In the genomic region with DNA sequence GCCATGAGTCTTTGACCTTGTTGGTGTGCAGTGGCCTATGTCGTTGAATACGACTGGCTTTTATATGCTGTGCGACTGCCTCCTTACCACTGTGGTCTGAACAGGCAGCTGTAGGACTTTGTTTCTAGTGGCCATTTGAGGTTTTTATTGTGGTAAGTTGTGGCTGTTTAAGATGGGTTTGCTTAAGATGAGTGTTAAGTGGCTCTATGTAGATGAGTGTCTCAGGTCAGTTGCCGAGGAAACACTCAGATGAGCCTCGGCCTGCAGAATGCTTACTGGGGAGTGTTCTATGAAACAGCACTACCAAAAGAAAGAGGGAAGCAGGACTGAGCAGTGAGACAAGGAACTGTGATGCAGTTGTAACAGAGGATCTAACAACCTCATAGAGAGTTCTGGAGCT, we compare ENCODE assay signal across 1 cellular context.
TF ChIP-seq lines count a peak whose summit lies in the region.

No MANE protein-coding gene starts in this region.

TF ChIP-seq in GM23338, 12 proteins besides CTCF, POLR2A, EP300 and RAD21:
- TF ChIP-seq, protein P1, sequence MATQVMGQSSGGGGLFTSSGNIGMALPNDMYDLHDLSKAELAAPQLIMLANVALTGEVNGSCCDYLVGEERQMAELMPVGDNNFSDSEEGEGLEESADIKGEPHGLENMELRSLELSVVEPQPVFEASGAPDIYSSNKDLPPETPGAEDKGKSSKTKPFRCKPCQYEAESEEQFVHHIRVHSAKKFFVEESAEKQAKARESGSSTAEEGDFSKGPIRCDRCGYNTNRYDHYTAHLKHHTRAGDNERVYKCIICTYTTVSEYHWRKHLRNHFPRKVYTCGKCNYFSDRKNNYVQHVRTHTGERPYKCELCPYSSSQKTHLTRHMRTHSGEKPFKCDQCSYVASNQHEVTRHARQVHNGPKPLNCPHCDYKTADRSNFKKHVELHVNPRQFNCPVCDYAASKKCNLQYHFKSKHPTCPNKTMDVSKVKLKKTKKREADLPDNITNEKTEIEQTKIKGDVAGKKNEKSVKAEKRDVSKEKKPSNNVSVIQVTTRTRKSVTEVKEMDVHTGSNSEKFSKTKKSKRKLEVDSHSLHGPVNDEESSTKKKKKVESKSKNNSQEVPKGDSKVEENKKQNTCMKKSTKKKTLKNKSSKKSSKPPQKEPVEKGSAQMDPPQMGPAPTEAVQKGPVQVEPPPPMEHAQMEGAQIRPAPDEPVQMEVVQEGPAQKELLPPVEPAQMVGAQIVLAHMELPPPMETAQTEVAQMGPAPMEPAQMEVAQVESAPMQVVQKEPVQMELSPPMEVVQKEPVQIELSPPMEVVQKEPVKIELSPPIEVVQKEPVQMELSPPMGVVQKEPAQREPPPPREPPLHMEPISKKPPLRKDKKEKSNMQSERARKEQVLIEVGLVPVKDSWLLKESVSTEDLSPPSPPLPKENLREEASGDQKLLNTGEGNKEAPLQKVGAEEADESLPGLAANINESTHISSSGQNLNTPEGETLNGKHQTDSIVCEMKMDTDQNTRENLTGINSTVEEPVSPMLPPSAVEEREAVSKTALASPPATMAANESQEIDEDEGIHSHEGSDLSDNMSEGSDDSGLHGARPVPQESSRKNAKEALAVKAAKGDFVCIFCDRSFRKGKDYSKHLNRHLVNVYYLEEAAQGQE (IDR thresholded peaks at IDR 0.05; ENCODE audit: unreplicated experiment), result no peak
- TF ChIP-seq ZNF114 (CRISPR knock-in tag; IDR thresholded peaks at IDR 0.05) (no peak), NANOG (IDR thresholded peaks at IDR 0.05; ENCODE audit: borderline replicate concordance) (no peak), ZNF331 (CRISPR knock-in tag; IDR thresholded peaks at IDR 0.05; ENCODE audit: low read depth) (no peak), EZH2phosphoT487 (IDR thresholded peaks at IDR 0.05; ENCODE audit: unreplicated experiment) (no peak), POLR2AphosphoS5 (IDR thresholded peaks at IDR 0.05; ENCODE audit: low read depth) (no peak)
- TF ChIP-seq, protein P2, sequence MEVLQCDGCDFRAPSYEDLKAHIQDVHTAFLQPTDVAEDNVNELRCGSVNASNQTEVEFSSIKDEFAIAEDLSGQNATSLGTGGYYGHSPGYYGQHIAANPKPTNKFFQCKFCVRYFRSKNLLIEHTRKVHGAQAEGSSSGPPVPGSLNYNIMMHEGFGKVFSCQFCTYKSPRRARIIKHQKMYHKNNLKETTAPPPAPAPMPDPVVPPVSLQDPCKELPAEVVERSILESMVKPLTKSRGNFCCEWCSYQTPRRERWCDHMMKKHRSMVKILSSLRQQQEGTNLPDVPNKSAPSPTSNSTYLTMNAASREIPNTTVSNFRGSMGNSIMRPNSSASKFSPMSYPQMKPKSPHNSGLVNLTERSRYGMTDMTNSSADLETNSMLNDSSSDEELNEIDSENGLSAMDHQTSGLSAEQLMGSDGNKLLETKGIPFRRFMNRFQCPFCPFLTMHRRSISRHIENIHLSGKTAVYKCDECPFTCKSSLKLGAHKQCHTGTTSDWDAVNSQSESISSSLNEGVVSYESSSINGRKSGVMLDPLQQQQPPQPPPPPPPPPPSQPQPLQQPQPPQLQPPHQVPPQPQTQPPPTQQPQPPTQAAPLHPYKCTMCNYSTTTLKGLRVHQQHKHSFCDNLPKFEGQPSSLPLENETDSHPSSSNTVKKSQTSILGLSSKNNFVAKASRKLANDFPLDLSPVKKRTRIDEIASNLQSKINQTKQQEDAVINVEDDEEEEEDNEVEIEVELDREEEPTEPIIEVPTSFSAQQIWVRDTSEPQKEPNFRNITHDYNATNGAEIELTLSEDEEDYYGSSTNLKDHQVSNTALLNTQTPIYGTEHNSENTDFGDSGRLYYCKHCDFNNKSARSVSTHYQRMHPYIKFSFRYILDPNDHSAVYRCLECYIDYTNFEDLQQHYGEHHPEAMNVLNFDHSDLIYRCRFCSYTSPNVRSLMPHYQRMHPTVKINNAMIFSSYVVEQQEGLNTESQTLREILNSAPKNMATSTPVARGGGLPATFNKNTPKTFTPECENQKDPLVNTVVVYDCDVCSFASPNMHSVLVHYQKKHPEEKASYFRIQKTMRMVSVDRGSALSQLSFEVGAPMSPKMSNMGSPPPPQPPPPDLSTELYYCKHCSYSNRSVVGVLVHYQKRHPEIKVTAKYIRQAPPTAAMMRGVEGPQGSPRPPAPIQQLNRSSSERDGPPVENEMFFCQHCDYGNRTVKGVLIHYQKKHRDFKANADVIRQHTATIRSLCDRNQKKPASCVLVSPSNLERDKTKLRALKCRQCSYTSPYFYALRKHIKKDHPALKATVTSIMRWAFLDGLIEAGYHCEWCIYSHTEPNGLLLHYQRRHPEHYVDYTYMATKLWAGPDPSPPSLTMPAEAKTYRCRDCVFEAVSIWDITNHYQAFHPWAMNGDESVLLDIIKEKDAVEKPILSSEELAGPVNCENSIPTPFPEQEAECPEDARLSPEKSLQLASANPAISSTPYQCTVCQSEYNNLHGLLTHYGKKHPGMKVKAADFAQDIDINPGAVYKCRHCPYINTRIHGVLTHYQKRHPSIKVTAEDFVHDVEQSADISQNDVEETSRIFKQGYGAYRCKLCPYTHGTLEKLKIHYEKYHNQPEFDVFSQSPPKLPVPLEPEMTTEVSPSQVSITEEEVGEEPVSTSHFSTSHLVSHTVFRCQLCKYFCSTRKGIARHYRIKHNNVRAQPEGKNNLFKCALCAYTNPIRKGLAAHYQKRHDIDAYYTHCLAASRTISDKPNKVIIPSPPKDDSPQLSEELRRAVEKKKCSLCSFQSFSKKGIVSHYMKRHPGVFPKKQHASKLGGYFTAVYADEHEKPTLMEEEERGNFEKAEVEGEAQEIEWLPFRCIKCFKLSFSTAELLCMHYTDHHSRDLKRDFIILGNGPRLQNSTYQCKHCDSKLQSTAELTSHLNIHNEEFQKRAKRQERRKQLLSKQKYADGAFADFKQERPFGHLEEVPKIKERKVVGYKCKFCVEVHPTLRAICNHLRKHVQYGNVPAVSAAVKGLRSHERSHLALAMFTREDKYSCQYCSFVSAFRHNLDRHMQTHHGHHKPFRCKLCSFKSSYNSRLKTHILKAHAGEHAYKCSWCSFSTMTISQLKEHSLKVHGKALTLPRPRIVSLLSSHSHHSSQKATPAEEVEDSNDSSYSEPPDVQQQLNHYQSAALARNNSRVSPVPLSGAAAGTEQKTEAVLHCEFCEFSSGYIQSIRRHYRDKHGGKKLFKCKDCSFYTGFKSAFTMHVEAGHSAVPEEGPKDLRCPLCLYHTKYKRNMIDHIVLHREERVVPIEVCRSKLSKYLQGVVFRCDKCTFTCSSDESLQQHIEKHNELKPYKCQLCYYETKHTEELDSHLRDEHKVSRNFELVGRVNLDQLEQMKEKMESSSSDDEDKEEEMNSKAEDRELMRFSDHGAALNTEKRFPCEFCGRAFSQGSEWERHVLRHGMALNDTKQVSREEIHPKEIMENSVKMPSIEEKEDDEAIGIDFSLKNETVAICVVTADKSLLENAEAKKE (CRISPR knock-in tag; IDR thresholded peaks at IDR 0.05), result no peak
- TF ChIP-seq, protein P3, sequence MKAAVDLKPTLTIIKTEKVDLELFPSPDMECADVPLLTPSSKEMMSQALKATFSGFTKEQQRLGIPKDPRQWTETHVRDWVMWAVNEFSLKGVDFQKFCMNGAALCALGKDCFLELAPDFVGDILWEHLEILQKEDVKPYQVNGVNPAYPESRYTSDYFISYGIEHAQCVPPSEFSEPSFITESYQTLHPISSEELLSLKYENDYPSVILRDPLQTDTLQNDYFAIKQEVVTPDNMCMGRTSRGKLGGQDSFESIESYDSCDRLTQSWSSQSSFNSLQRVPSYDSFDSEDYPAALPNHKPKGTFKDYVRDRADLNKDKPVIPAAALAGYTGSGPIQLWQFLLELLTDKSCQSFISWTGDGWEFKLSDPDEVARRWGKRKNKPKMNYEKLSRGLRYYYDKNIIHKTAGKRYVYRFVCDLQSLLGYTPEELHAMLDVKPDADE (IDR thresholded peaks at IDR 0.05), result no peak
